15 cellular contexts compared by ENCODE assay signal in the genomic region with DNA sequence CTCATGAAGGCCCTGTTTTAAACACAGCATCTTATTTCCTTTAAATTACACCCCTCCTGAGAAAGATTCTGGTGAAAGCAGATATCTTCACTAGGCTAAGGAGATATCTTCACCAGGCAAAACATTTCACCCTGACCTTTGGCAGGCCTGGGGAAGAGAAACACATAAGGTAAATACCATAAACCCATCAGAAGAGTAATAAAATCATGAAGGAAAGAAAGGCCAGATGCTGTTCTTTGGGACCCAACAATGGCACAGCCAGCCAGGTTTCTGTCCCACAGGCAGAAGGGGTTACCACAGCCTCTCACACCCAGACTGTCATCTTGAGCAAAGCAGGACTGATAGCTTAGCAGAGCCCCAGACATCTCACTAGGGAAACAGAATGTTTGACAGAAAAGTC.
"Had no signal": no experiment of that assay in that cellular context is flagged by ENCODE, and none has a peak within 500 bp of the region (broad histone marks: within the 10 kb centered on the region; RNA-seq: fewer than 3 reads in every experiment).

No MANE protein-coding gene starts in this region.

- DNase-seq: activated CD4-positive, alpha-beta memory T cell treated with anti-CD3 and anti-CD28 coated beads, Interleukin-2, amount 10 ng/mL, durations not matched to agents 7 days and 5 days; activated CD4-positive, alpha-beta T cell treated with anti-CD3 and anti-CD28 coated beads for 36 hours; activated gamma-delta T cell; activated T-cell treated with anti-CD3 and anti-CD28 coated beads, Interleukin-2, amount 50 U/mL, for 48 hours; dorsolateral prefrontal cortex; erythroblast; left lung; psoas muscle; stimulated activated CD4-positive, alpha-beta T cell treated with anti-CD3 and anti-CD28 coated beads, Interleukin-1b, Interleukin-23, amount 100 ng/mL, for 48 hours; stomach; T-helper 17 cell; testis had no signal

- H3K4me3 ChIP-seq: cardiac muscle cell, dorsolateral prefrontal cortex, left lung, psoas muscle, stomach, testis had no signal

- ATAC-seq: activated CD4-positive, alpha-beta T cell treated with anti-CD3 and anti-CD28 coated beads for 36 hours; activated naive CD4-positive, alpha-beta T cell treated with anti-CD3 and anti-CD28 coated beads, Interleukin-2, amount 50 U/mL, for 72 hours; left lung; psoas muscle; sciatic nerve; T-helper 17 cell had no signal

- H3K9me3 ChIP-seq: left lung, psoas muscle, stomach, testis had no signal

- H3K27me3 ChIP-seq: cardiac muscle cell, left lung, stomach, testis had no signal

- H3K27ac ChIP-seq: cardiac muscle cell, dorsolateral prefrontal cortex, left lung, psoas muscle, stomach, testis had no signal

- H3K36me3 ChIP-seq: cardiac muscle cell, left lung, stomach had no signal
